Comparison of ENCODE assay signal across 8 cellular contexts in the genomic region with DNA sequence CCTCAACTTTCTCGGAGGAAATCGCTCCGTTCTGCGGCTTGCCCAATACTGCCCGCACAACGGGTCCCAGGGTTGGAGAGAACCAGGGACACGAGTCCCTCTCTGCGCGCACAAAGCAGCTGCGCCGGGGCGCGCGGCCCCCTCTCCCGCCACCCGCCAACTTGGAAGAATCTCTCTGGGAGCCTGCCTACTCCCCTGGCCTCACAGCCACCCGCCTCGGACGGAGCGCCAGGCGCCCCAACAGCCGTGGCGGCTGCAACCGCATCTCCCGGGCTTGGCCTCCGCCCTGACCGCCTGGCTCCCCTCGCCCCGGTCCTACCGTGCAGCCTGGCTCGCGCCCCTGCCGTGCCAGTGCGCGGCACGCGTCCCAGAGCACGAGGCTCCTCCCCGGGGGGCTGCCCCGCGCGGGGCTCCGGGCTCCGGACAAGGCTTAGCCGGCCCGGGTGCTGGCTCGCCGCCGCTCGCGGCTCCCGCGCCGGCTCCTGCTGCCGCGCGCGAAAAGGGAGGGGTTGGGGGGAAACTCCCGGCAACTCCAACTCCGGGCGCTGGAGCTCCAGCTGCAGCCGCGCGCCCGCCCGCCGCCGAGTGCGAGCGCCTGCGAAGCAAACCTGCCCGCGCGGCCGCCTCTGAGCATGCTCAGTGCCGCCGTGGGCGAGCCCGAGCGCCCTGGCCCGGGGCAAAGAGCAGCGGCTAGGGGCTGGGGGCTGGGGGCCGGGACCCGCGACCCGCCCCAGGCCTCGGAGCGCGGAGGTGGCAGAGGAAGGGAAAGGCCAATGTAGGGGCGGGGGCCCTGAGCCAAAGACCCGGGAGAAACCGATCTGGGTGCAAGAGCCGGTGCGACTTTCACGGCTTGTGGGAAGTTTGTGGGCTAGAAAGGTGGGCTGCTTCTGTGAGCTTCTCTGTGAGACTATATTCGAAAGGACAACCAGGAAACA. TPM values are rescaled to one million over a fixed set of nuclear protein-coding genes. Genes with fewer than 3 reads are reported as not detected.
DNase-seq lines count a peak whose midpoint lies in the region; ATAC-seq, FAIRE-seq and TF ChIP-seq lines count a peak whose summit lies in the region.

Gene STXBP6 (minus strand): TSS at position 589 of the 935 bp plus-strand sequence. CDS start 75,329 bp downstream, outside the sequence.

- peak; percentile 55 for DNase-seq in activated CD4-positive, alpha-beta T cell treated with anti-CD3 and anti-CD28 coated beads for 36 hours
- DNase-seq in activated CD4-positive, alpha-beta T cell treated with anti-CD3 and anti-CD28 coated beads for 1 hour: no peak
- DNase-seq in RCC 7860 (ENCODE audit: low spot score) (peak; percentile 8), coronary artery (ENCODE audit: low spot score) (no peak), kidney glomerular epithelial cell (lab: John Stamatoyannopoulos, UW) (peak; percentile 26), spleen (no peak)
- no peak for DNase-seq in stimulated activated naive CD4-positive, alpha-beta T cell treated with Interleukin-2 at 50 U/mL for 16 hours (lab: John Stamatoyannopoulos, UW)

- H3K27ac ChIP-seq in coronary artery (peak within 1 kb of the TSS in 1 of 2 donors; percentile 58), spleen (no peak within 1 kb of the TSS)

- H3K4me1 ChIP-seq in spleen: peaks cover 7 to 25% (median 18%) of the 10 kb centered on the region in 6 donors

- no peaks in the 10 kb centered on the region for H3K36me3 Mint-ChIP-seq in activated CD4-positive, alpha-beta T cell treated with anti-CD3 and anti-CD28 coated beads for 36 hours (ENCODE audit: low read depth)

- TF ChIP-seq POLR2A in spleen (IDR thresholded peaks at IDR 0.05): no peak

- peaks cover 46% of the 10 kb centered on the region for H3K27me3 Mint-ChIP-seq in activated CD4-positive, alpha-beta T cell treated with anti-CD3 and anti-CD28 coated beads for 36 hours

- peak within 1 kb of the TSS; percentile 41 for H3K4me3 Mint-ChIP-seq in activated CD4-positive, alpha-beta T cell treated with anti-CD3 and anti-CD28 coated beads for 36 hours

- no peaks in the 10 kb centered on the region for H3K36me3 ChIP-seq in spleen

- TF ChIP-seq CTCF in coronary artery (IDR thresholded peaks at IDR 0.05) (no peak), spleen (IDR thresholded peaks at IDR 0.05 in 8 of 11, conservative IDR thresholded peaks at IDR 0.05 in 3 of 11) (no peak)

- WGBS in spleen, 5 donors: 0 to 9% (median 1%) methylated on average over 56 to 96 of the region's 96 CpGs

- ATAC-seq in activated CD4-positive, alpha-beta T cell treated with anti-CD3 and anti-CD28 coated beads for 36 hours: peak; percentile 49
- ATAC-seq in HG03159 (IDR thresholded peaks at IDR 0.05; ENCODE audit: unreplicated experiment): peak; percentile 54

- no peak for FAIRE-seq in RCC 7860 (lab: Jason Lieb, UNC)

- H3K4me3 ChIP-seq in coronary artery (peak within 1 kb of the TSS; percentile 80), spleen (peak within 1 kb of the TSS; percentile 37 to 69 (median 47))

- H3K27ac Mint-ChIP-seq in activated CD4-positive, alpha-beta T cell treated with anti-CD3 and anti-CD28 coated beads for 36 hours: no peak within 1 kb of the TSS

- H3K27me3 ChIP-seq in spleen (replicated peaks in 1 of 7): peaks cover 4 to 75% (median 47%) of the 10 kb centered on the region in 7 donors

- CTCF ChIA-PET in activated CD4-positive, alpha-beta T cell treated with anti-CD3 and anti-CD28 coated beads for 36 hours (lab: Charles Lee): no interaction called here

- H3K9me3 ChIP-seq in spleen: no peaks in the 10 kb centered on the region

- POLR2A ChIA-PET in activated CD4-positive, alpha-beta T cell treated with anti-CD3 and anti-CD28 coated beads for 36 hours (lab: Charles Lee): no interaction called here

- intact Hi-C loops in activated CD4-positive, alpha-beta T cell treated with anti-CD3 and anti-CD28 coated beads for 36 hours (cut with DNase I, micrococcal nuclease): no loop called here
- intact Hi-C loops in spleen (cut with DNase I; ENCODE audit: low total_unique reads): no loop called here

- no peaks in the 10 kb centered on the region for H3K9me3 Mint-ChIP-seq in activated CD4-positive, alpha-beta T cell treated with anti-CD3 and anti-CD28 coated beads for 36 hours (ENCODE audit: low read depth)

- peaks cover 7% of the 10 kb centered on the region for H3K4me1 Mint-ChIP-seq in activated CD4-positive, alpha-beta T cell treated with anti-CD3 and anti-CD28 coated beads for 36 hours

RNA-seq across cellular contexts. Expression of gene STXBP6, which starts in this region (rescaled TPM):
- total RNA-seq in activated CD4-positive, alpha-beta T cell treated with anti-CD3 and anti-CD28 coated beads for 36 hours: not detected
- 1 to 10 TPM in 2 of 7 donors, under 1 TPM in 5; 0.77 to 1.3 (median 0.92) TPM for total RNA-seq in spleen
- polyA plus RNA-seq in spleen: 1 to 10 TPM in 1 of 3 donors, under 1 TPM in 2; 0.76 to 1.4 (median 0.83) TPM

Comparison
In these comparisons a context has a peak if more than half of its experiments do, and no peak if none do; other contexts are left out.
1. Peak in DNase-seq and ATAC-seq in activated CD4-positive, alpha-beta T cell treated with anti-CD3 and anti-CD28 coated beads for 36 hours; RNA of the gene not detected or under 1 TPM.
2. DNase-seq: peak in RCC 7860 (single experiment) and kidney glomerular epithelial cell (single experiment); none in activated CD4-positive, alpha-beta T cell treated with anti-CD3 and anti-CD28 coated beads for 1 hour (single experiment), coronary artery (single experiment), spleen (single experiment) and stimulated activated naive CD4-positive, alpha-beta T cell treated with Interleukin-2 at 50 U/mL for 16 hours (single experiment).